ENCODE assay signal across 21 cellular contexts in genomic region chr10:75220258-75220657, GRCh38. TPM values are rescaled to one million over a fixed set of nuclear protein-coding genes. Genes with fewer than 3 reads are reported as not detected.
DNase-seq lines count a peak whose midpoint lies in the region; ATAC-seq and TF ChIP-seq lines count a peak whose summit lies in the region.
"Had no signal": no experiment of that assay in that cellular context is flagged by ENCODE, and none has a peak within 500 bp of the region (broad histone marks: within the 10 kb centered on the region; RNA-seq: fewer than 3 reads in every experiment).

No MANE protein-coding gene starts in this region.

- TF ChIP-seq POLR2A in sigmoid colon (IDR thresholded peaks at IDR 0.05) (no peak), body of pancreas (IDR thresholded peaks at IDR 0.05) (no peak)

- intact Hi-C loops in sigmoid colon (cut with DNase I), result no loop called here
- intact Hi-C loops in body of pancreas (cut with DNase I), result no loop called here

- H3K4me3 ChIP-seq in GM23338, result no peak overlapping the region
- no peak overlapping the region for H3K4me3 ChIP-seq in sigmoid colon
- no peak overlapping the region for H3K4me3 ChIP-seq in body of pancreas
- H3K4me3 ChIP-seq: SJCRH30, smooth muscle cell, tibial nerve had no signal

- H3K36me3 ChIP-seq in GM23338 (ENCODE audit: insufficient read depth) (peaks cover 46% of the 10 kb centered on the region), sigmoid colon (peaks cover 32 to 91% (median 71%) of the 10 kb centered on the region in 4 donors), body of pancreas (replicated peaks in 1 of 2; ENCODE audit: insufficient read depth in 1 of 2, low read depth in 2 of 2) (peaks cover 4 to 39% of the 10 kb centered on the region in 2 donors)

- H3K9me3 ChIP-seq in sigmoid colon (no peaks in the 10 kb centered on the region), body of pancreas (no peaks in the 10 kb centered on the region)
- H3K9me3 ChIP-seq: SJCRH30, tibial nerve had no signal

- 87 to 94% methylated on average over 5 of the region's 5 CpGs for WGBS in sigmoid colon, 2 donors
- WGBS in body of pancreas, 2 donors, result 82 to 87% methylated on average over 5 of the region's 5 CpGs

- H3F3A ChIP-seq in GM23338 (replicated peaks; ENCODE audit: low read depth), result peaks cover 27% of the 10 kb centered on the region

- TF ChIP-seq CTCF in GM23338 (conservative IDR thresholded peaks at IDR 0.05; ENCODE audit: low read depth in 2 of 2) (no peak), sigmoid colon (IDR thresholded peaks at IDR 0.05) (no peak), body of pancreas (IDR thresholded peaks at IDR 0.05) (no peak)

- ATAC-seq in GM23338, result no peak
- ATAC-seq in body of pancreas, result no peak
- ATAC-seq in HG03460 (IDR thresholded peaks at IDR 0.05; ENCODE audit: unreplicated experiment), result no peak
- ATAC-seq: Panc1, T-cell had no signal

- peaks cover 35% of the 10 kb centered on the region for H3K4me1 Mint-ChIP-seq in GM23338

- H3K4me2 ChIP-seq in GM23338, result no peak overlapping the region
- H3K4me2 ChIP-seq: smooth muscle cell had no signal

- no peak overlapping the region for H3K27ac Mint-ChIP-seq in GM23338

- H3K4me3 Mint-ChIP-seq in GM23338, result no peak overlapping the region
- H3K4me3 Mint-ChIP-seq: IgD-negative memory B cell, T-cell had no signal

- DNase-seq in activated effector memory CD4-positive, alpha-beta T cell treated with anti-CD3 and anti-CD28 coated beads, Interleukin-2, amount 50 U/mL, for 16 hours, result peak; percentile 33
- DNase-seq in activated effector memory CD4-positive, alpha-beta T cell treated with Interleukin-2 at 50 U/mL for 16 hours, result no peak
- DNase-seq in GM23338 (ENCODE audit: low spot score) (no peak), astrocyte of the hippocampus (ENCODE audit: low read depth, low spot score) (peak; percentile 28), sigmoid colon (peak; percentile 12), body of pancreas (no peak), hypothalamus (lab: John Stamatoyannopoulos, UW) (no peak)
- DNase-seq: activated gamma-delta T cell; aorta; effector CD4-positive, alpha-beta T cell; EL; GOT3; NCI-H446; SJCRH30; stimulated activated naive CD4-positive, alpha-beta T cell treated with Interleukin-2 at 50 U/mL for 16 hours; T-cell had no signal

- no peaks in the 10 kb centered on the region for H3K9me3 Mint-ChIP-seq in GM23338
- H3K9me3 Mint-ChIP-seq: IgD-negative memory B cell, T-cell had no signal

- H3K36me3 Mint-ChIP-seq in GM23338 (ENCODE audit: low read depth), result peaks cover 96% of the 10 kb centered on the region

- H3K27me3 Mint-ChIP-seq in GM23338 (ENCODE audit: insufficient read depth, low read depth, poor library complexity), result peaks cover 9% of the 10 kb centered on the region
- H3K27me3 Mint-ChIP-seq: IgD-negative memory B cell, T-cell had no signal

- no peak overlapping the region for H2AFZ ChIP-seq in GM23338

- no peaks in the 10 kb centered on the region for H3K9me2 ChIP-seq in GM23338 (ENCODE audit: insufficient read depth)

- no peaks in the 10 kb centered on the region for H3K27me3 ChIP-seq in GM23338 (ENCODE audit: insufficient read depth)
- no peaks in the 10 kb centered on the region for H3K27me3 ChIP-seq in sigmoid colon
- no peaks in the 10 kb centered on the region for H3K27me3 ChIP-seq in body of pancreas
- H3K27me3 ChIP-seq: SJCRH30, tibial nerve had no signal

- TF ChIP-seq EP300 in sigmoid colon (IDR thresholded peaks at IDR 0.05), result no peak

- H3K27ac ChIP-seq in GM23338 (ENCODE audit: low read depth), result peak overlapping the region; percentile 71
- no peak overlapping the region for H3K27ac ChIP-seq in sigmoid colon
- H3K27ac ChIP-seq in body of pancreas, result no peak overlapping the region
- H3K27ac ChIP-seq: SJCRH30, tibial nerve had no signal

- peaks cover 82% of the 10 kb centered on the region for H3K79me2 ChIP-seq in GM23338 (replicated peaks; ENCODE audit: insufficient read depth)

- H3K4me1 ChIP-seq in GM23338 (ENCODE audit: insufficient read depth), result peaks cover 24% of the 10 kb centered on the region
- peaks cover 0 to 47% (median 37%) of the 10 kb centered on the region in 4 donors for H3K4me1 ChIP-seq in sigmoid colon
- peaks cover 36% of the 10 kb centered on the region for H3K4me1 ChIP-seq in body of pancreas

- peaks cover 28% of the 10 kb centered on the region for H4K20me1 ChIP-seq in GM23338 (replicated peaks; ENCODE audit: insufficient read depth)

TF ChIP-seq in GM23338, 12 proteins besides CTCF, POLR2A, EP300 and RAD21:
- TF ChIP-seq STAT1 (IDR thresholded peaks at IDR 0.05; ENCODE audit: unreplicated experiment), result no peak
- no peak for TF ChIP-seq ZNF331 (CRISPR knock-in tag; IDR thresholded peaks at IDR 0.05; ENCODE audit: low read depth)
- TF ChIP-seq CREB1 (CRISPR knock-in tag; IDR thresholded peaks at IDR 0.05; ENCODE audit: low read depth), result no peak
- no peak for TF ChIP-seq JUNB (IDR thresholded peaks at IDR 0.05; ENCODE audit: unreplicated experiment)

RNA-seq across cellular contexts. Expression of gene VDAC2, which starts 9.7 kb away (rescaled TPM):
- total RNA-seq in GM23338 (2014; rRNA removed; shearing (Covaris generic)), result 242 and 282 TPM in 2 replicates
- 294 and 311 TPM in 2 replicates for polyA plus RNA-seq in GM23338 (2016; fragmentation: Nextera tagmentation; extraction: Ambion mirVana)
- total RNA-seq in sigmoid colon, result 100 to 1,000 TPM; 205 to 253 (median 232) TPM
- polyA plus RNA-seq in sigmoid colon, result 100 to 1,000 TPM; 232 to 437 (median 282) TPM
- 10 to 100 TPM; 52.7 to 71.3 TPM for total RNA-seq in body of pancreas

RNA-seq across cellular contexts. Expression of gene COMTD1, which starts 15.5 kb away (rescaled TPM):
- total RNA-seq in GM23338 (2014; rRNA removed; shearing (Covaris generic)), result 39.6 and 40.0 TPM in 2 replicates
- polyA plus RNA-seq in GM23338 (2016; fragmentation: Nextera tagmentation; extraction: Ambion mirVana) (46.7 and 54.1 TPM in 2 replicates), sigmoid colon (100 to 1,000 TPM in 2 of 3 donors, 10 to 100 TPM in 1; 56.5 to 147 (median 105) TPM)
- total RNA-seq in sigmoid colon (10 to 100 TPM in 2 of 4 donors, 1 to 10 TPM in 2; 7.8 to 11.4 (median 10.3) TPM), body of pancreas (100 to 1,000 TPM; 156 to 301 TPM)

Comparison
In these comparisons a context has a peak if more than half of its experiments do, and no peak if none do; other contexts are left out.
1. DNase-seq: peak in activated effector memory CD4-positive, alpha-beta T cell treated with anti-CD3 and anti-CD28 coated beads, Interleukin-2, amount 50 U/mL, for 16 hours (single experiment), astrocyte of the hippocampus (single experiment) and sigmoid colon (single experiment); none in activated effector memory CD4-positive, alpha-beta T cell treated with Interleukin-2 at 50 U/mL for 16 hours (single experiment), GM23338 (single experiment), body of pancreas (0 of 4) and hypothalamus (0 of 51).